16 cellular contexts compared by ENCODE assay signal in genomic region chr10:29820890-29821398, GRCh38.
DNase-seq lines count a peak whose midpoint lies in the region; ATAC-seq and TF ChIP-seq lines count a peak whose summit lies in the region.
"Had no signal": no experiment of that assay in that cellular context is flagged by ENCODE, and none has a peak within 500 bp of the region (broad histone marks: within the 10 kb centered on the region; RNA-seq: fewer than 3 reads in every experiment).

No MANE protein-coding gene starts in this region.

- no peak overlapping the region for H3K4me3 ChIP-seq in HCT116 (replicated peaks in 1 of 2; ENCODE audit: low read depth in 1 of 2, low read length in 2 of 2)
- no peak overlapping the region for H3K4me3 ChIP-seq in neuronal stem cell (ENCODE audit: low read length in 2 of 2)
- no peak overlapping the region for H3K4me3 ChIP-seq in thyroid gland (replicated peaks in 1 of 3)

- no peak overlapping the region for H3K14ac ChIP-seq in neuronal stem cell (ENCODE audit: low read length)

- H3K18ac ChIP-seq in neuronal stem cell (ENCODE audit: low read length): peak overlapping the region; percentile 52

- H4K91ac ChIP-seq in neuronal stem cell (ENCODE audit: low read depth, low read length, poor library complexity): no peak overlapping the region

- H3K27ac ChIP-seq in HCT116 (ENCODE audit: low read depth, low read length): no peak overlapping the region
- H3K27ac ChIP-seq in foreskin keratinocyte: no peak overlapping the region
- no peak overlapping the region for H3K27ac ChIP-seq in neuronal stem cell (replicated peaks; ENCODE audit: low read length)
- H3K27ac ChIP-seq in thyroid gland: peak overlapping the region in 2 of 3 donors; percentile 18 to 21
- H3K27ac ChIP-seq in CD4-positive, alpha-beta T cell (ENCODE audit: low read depth, low read length): no peak overlapping the region
- H3K27ac ChIP-seq: KMS-11 had no signal

- H3K4me1 ChIP-seq in HCT116 (ENCODE audit: control insufficient read depth in 1 of 2, insufficient read depth in 2 of 2, low read length in 2 of 2) (peaks cover 0 to 6% of the 10 kb centered on the region in 2 experiments; a peak in 1 of 4 replicates), foreskin keratinocyte (peaks cover 4% of the 10 kb centered on the region), neuronal stem cell (ENCODE audit: control insufficient read depth in 2 of 2, insufficient read depth in 1 of 2, low read depth in 1 of 2, low read length in 2 of 2) (peaks cover 0 to 1% of the 10 kb centered on the region in 2 donors), thyroid gland (peaks cover 20 to 21% of the 10 kb centered on the region in 2 donors)

- H3K4ac ChIP-seq in neuronal stem cell (ENCODE audit: low read length): no peak overlapping the region

- peaks cover 12% of the 10 kb centered on the region for H3K27me3 Mint-ChIP-seq in CD4-positive, alpha-beta T cell
- H3K27me3 Mint-ChIP-seq in effector memory CD8-positive, alpha-beta T cell: peaks cover 38 to 40% of the 10 kb centered on the region in 2 donors
- H3K27me3 Mint-ChIP-seq: stimulated activated naive CD8-positive, alpha-beta T cell treated with anti-CD3 and anti-CD28 coated beads, Interleukin-15, Interleukin-2, amounts not matched to agents 100 ng/mL and 50 ng/mL, for 24 hours had no signal

- no peaks in the 10 kb centered on the region for H3K36me3 Mint-ChIP-seq in CD4-positive, alpha-beta T cell (ENCODE audit: low read depth)
- H3K36me3 Mint-ChIP-seq in effector memory CD8-positive, alpha-beta T cell (ENCODE audit: insufficient read depth): no peaks in the 10 kb centered on the region
- H3K36me3 Mint-ChIP-seq: naive thymus-derived CD4-positive, alpha-beta T cell had no signal

- no peak overlapping the region for H2AK5ac ChIP-seq in neuronal stem cell (ENCODE audit: low read depth, low read length)

- peak overlapping the region; percentile 52 for H2BK15ac ChIP-seq in neuronal stem cell (ENCODE audit: low read length)

- H3K79me2 ChIP-seq in HCT116 (ENCODE audit: insufficient read depth, low read length): no peaks in the 10 kb centered on the region

- RAD21 ChIA-PET in HCT116 (lab: Charles Lee; ENCODE audit: low non-redundant PET in 1 of 2, low total read pairs in 2 of 2, uncharacterized antibody in 2 of 2, unreplicated experiment in 2 of 2): no interaction called here

- H3K9me3 ChIP-seq in HCT116 (ENCODE audit: control insufficient read depth in 1 of 2, insufficient read depth in 1 of 2, low read depth in 1 of 2, low read length in 2 of 2): no peaks in the 10 kb centered on the region
- H3K9me3 ChIP-seq in neuronal stem cell (replicated peaks in 1 of 2; ENCODE audit: control insufficient read depth in 2 of 2, insufficient read depth in 1 of 2, low read depth in 1 of 2, low read length in 2 of 2): no peaks in the 10 kb centered on the region
- H3K9me3 ChIP-seq in thyroid gland: no peaks in the 10 kb centered on the region
- H3K9me3 ChIP-seq in CD4-positive, alpha-beta T cell (ENCODE audit: control insufficient read depth, low read length): no peaks in the 10 kb centered on the region

- H3K27me3 ChIP-seq in HCT116 (ENCODE audit: insufficient read depth, low read length): no peaks in the 10 kb centered on the region
- peaks cover 6% of the 10 kb centered on the region for H3K27me3 ChIP-seq in foreskin keratinocyte
- H3K27me3 ChIP-seq in neuronal stem cell (ENCODE audit: control insufficient read depth in 3 of 3, insufficient read depth in 3 of 3, low read depth in 1 of 3, low read length in 3 of 3): no peaks in the 10 kb centered on the region
- no peaks in the 10 kb centered on the region for H3K27me3 ChIP-seq in thyroid gland
- no peaks in the 10 kb centered on the region for H3K27me3 ChIP-seq in CD4-positive, alpha-beta T cell (ENCODE audit: control insufficient read depth, insufficient read depth, low read length)

- H3K4me1 Mint-ChIP-seq in CD4-positive, alpha-beta T cell (ENCODE audit: low read depth): no peaks in the 10 kb centered on the region
- H3K4me1 Mint-ChIP-seq in effector memory CD8-positive, alpha-beta T cell (ENCODE audit: low read depth in 2 of 2): no peaks in the 10 kb centered on the region
- H3K4me1 Mint-ChIP-seq: naive thymus-derived CD4-positive, alpha-beta T cell had no signal

- DNase-seq in HCT116 (ENCODE audit: low read depth, low spot score): no peak
- DNase-seq in foreskin keratinocyte: no peak
- DNase-seq in neuronal stem cell (ENCODE audit: low spot score): no peak
- peak; percentile 54 to 68 for DNase-seq in thyroid gland
- no peak for DNase-seq in CD4-positive, alpha-beta T cell
- no peak for DNase-seq in NCI-H2196 treated with DMSO at 0.1 percent for 48 hours (lab: John Stamatoyannopoulos, UW; ENCODE audit: unreplicated experiment)
- DNase-seq in effector memory CD8-positive, alpha-beta T cell: no peak
- no peak for DNase-seq in activated naive CD4-positive, alpha-beta T cell (lab: John Stamatoyannopoulos, UW)
- DNase-seq: activated CD4-positive, CD25-positive, alpha-beta regulatory T cell; activated CD8-positive, alpha-beta memory T cell treated with anti-CD3 and anti-CD28 coated beads for 24 hours; amniotic stem cell; naive thymus-derived CD4-positive, alpha-beta T cell; NCI-H1092; NCI-H524 treated with DMSO at 0.1 percent for 48 hours had no signal

- ATAC-seq in HCT116 (0 out of 2 replicates have a peak, but pooled peaks have one; percentile 49), foreskin keratinocyte (peak; percentile 35)
- no peak for ATAC-seq in CD4-positive, alpha-beta T cell (ENCODE audit: poor library complexity)
- no peak for ATAC-seq in effector memory CD8-positive, alpha-beta T cell (replicated peaks)
- ATAC-seq: naive thymus-derived CD4-positive, alpha-beta T cell had no signal

- H3K36me3 ChIP-seq in HCT116 (ENCODE audit: control insufficient read depth in 1 of 2, insufficient read depth in 2 of 2, low read length in 2 of 2): no peaks in the 10 kb centered on the region
- no peaks in the 10 kb centered on the region for H3K36me3 ChIP-seq in neuronal stem cell (replicated peaks in 1 of 2; ENCODE audit: control insufficient read depth in 2 of 2, insufficient read depth in 2 of 2, low read length in 2 of 2)
- H3K36me3 ChIP-seq in thyroid gland: no peaks in the 10 kb centered on the region

- H3K9me2 ChIP-seq in HCT116 (ENCODE audit: insufficient read depth): no peaks in the 10 kb centered on the region

- no CpG with 5 or more reads among the region's 14 CpGs for WGBS in neuronal stem cell (ENCODE audit: extremely low coverage in 2 of 2, insufficient read length in 2 of 2, insufficient replicate concordance in 1 of 2), 2 donors
- WGBS in thyroid gland, 2 donors: 47% methylated on average over 14 of the region's 14 CpGs; no CpG with 5 or more reads in 1 of the 2 donors

- H4K20me1 ChIP-seq in HCT116 (ENCODE audit: insufficient read depth): no peaks in the 10 kb centered on the region

- POLR2A ChIA-PET in HCT116 (lab: Charles Lee): no interaction called here
- POLR2A ChIA-PET in CD4-positive, alpha-beta T cell (lab: Charles Lee): no interaction called here

- no peak overlapping the region for H3K27ac Mint-ChIP-seq in CD4-positive, alpha-beta T cell
- H3K27ac Mint-ChIP-seq in effector memory CD8-positive, alpha-beta T cell: no peak overlapping the region
- H3K27ac Mint-ChIP-seq: naive thymus-derived CD4-positive, alpha-beta T cell; stimulated activated naive CD8-positive, alpha-beta T cell treated with anti-CD3 and anti-CD28 coated beads, Interleukin-15, Interleukin-2, amounts not matched to agents 100 ng/mL and 50 ng/mL, for 24 hours had no signal

- no peak overlapping the region for H4K8ac ChIP-seq in neuronal stem cell (ENCODE audit: low read depth, low read length)

- no peaks in the 10 kb centered on the region for H3K79me1 ChIP-seq in neuronal stem cell (ENCODE audit: low read depth, low read length)

- H2BK5ac ChIP-seq in neuronal stem cell (ENCODE audit: low read length): no peak overlapping the region

- no peak overlapping the region for H3K4me2 ChIP-seq in HCT116 (ENCODE audit: low read length)
- H3K4me2 ChIP-seq in neuronal stem cell (ENCODE audit: insufficient read depth, low read length, poor library complexity, severe bottlenecking): no peak overlapping the region
- H3K4me2 ChIP-seq: KMS-11 had no signal

- intact Hi-C loops in HCT116 (cut with micrococcal nuclease): no loop called here
- intact Hi-C loops in thyroid gland (cut with DNase I): no loop called here
- intact Hi-C loops in CD4-positive, alpha-beta T cell (cut with DNase I, micrococcal nuclease): no loop called here

- CTCF ChIA-PET in HCT116 (lab: Charles Lee): interaction anchor here (0.5 to 1.1 kb wide), 2 partner anchors 37 to 1412 kb away, joined by 3 read pairs; no protein-coding TSS in a partner anchor
- CTCF ChIA-PET in CD4-positive, alpha-beta T cell (lab: Charles Lee): no interaction called here

- no peak overlapping the region for H3K4me3 Mint-ChIP-seq in CD4-positive, alpha-beta T cell
- H3K4me3 Mint-ChIP-seq in effector memory CD8-positive, alpha-beta T cell: no peak overlapping the region
- H3K4me3 Mint-ChIP-seq: naive thymus-derived CD4-positive, alpha-beta T cell; stimulated activated naive CD8-positive, alpha-beta T cell treated with anti-CD3 and anti-CD28 coated beads, Interleukin-15, Interleukin-2, amounts not matched to agents 100 ng/mL and 50 ng/mL, for 24 hours had no signal

- H3K9me3 Mint-ChIP-seq in CD4-positive, alpha-beta T cell: no peaks in the 10 kb centered on the region
- no peaks in the 10 kb centered on the region for H3K9me3 Mint-ChIP-seq in effector memory CD8-positive, alpha-beta T cell
- H3K9me3 Mint-ChIP-seq: naive thymus-derived CD4-positive, alpha-beta T cell; stimulated activated naive CD8-positive, alpha-beta T cell treated with anti-CD3 and anti-CD28 coated beads, Interleukin-15, Interleukin-2, amounts not matched to agents 100 ng/mL and 50 ng/mL, for 24 hours had no signal

- TF ChIP-seq POLR2A in HCT116 (IDR thresholded peaks at IDR 0.05; ENCODE audit: borderline replicate concordance, extremely low read depth, insufficient read depth, insufficient read length): no peak
- TF ChIP-seq POLR2A in thyroid gland (IDR thresholded peaks at IDR 0.05): peak in 1 of 2 donors; percentile 8

- no peak overlapping the region for H2BK120ac ChIP-seq in neuronal stem cell (ENCODE audit: low read depth, low read length)

- TF ChIP-seq CTCF in HCT116 (IDR thresholded peaks at IDR 0.05 in 2 of 3, conservative IDR thresholded peaks at IDR 0.05 in 1 of 3; ENCODE audit: borderline replicate concordance in 1 of 3, insufficient read depth in 1 of 3, low read depth in 2 of 3, low read length in 2 of 3): no peak
- no peak for TF ChIP-seq CTCF in foreskin keratinocyte (conservative IDR thresholded peaks at IDR 0.05)
- no peak for TF ChIP-seq CTCF in thyroid gland (IDR thresholded peaks at IDR 0.05)
- TF ChIP-seq CTCF in CD4-positive, alpha-beta T cell (IDR thresholded peaks at IDR 0.05): no peak

- TF ChIP-seq RAD21 in HCT116 (IDR thresholded peaks at IDR 0.05; ENCODE audit: low read depth): no peak

- H3K9ac ChIP-seq in HCT116 (ENCODE audit: low read length) (no peak overlapping the region), neuronal stem cell (ENCODE audit: low read depth, low read length, poor library complexity) (peak overlapping the region; percentile 1)
- H3K9ac ChIP-seq: KMS-11 had no signal

- no TSS peak for BruUV-seq in HCT116 (replicated peaks; lab: Mats Ljungman, UMichigan)

- no peak overlapping the region for H2BK12ac ChIP-seq in neuronal stem cell (ENCODE audit: low read length)

- H3K23ac ChIP-seq in neuronal stem cell (ENCODE audit: low read depth, low read length, poor library complexity): no peak overlapping the region

- H2AFZ ChIP-seq in HCT116 (ENCODE audit: low read depth, low read length, poor library complexity, severe bottlenecking): no peak overlapping the region
- no peak overlapping the region for H2AFZ ChIP-seq in neuronal stem cell (ENCODE audit: low read length)

Comparison
In these comparisons a context has a peak if more than half of its experiments do, and no peak if none do; other contexts are left out.
1. ATAC-seq: peak in HCT116 (single experiment) and foreskin keratinocyte (single experiment); none in CD4-positive, alpha-beta T cell (single experiment) and effector memory CD8-positive, alpha-beta T cell (single experiment).
2. DNase-seq: peak in thyroid gland (2 of 2); none in HCT116 (single experiment), foreskin keratinocyte (0 of 2), neuronal stem cell (single experiment), CD4-positive, alpha-beta T cell (0 of 10), NCI-H2196 treated with DMSO at 0.1 percent for 48 hours (single experiment), effector memory CD8-positive, alpha-beta T cell (0 of 3) and activated naive CD4-positive, alpha-beta T cell (0 of 4).
3. H3K27ac ChIP-seq: peak in thyroid gland (2 of 3); none in HCT116 (single experiment), foreskin keratinocyte (single experiment), neuronal stem cell (single experiment) and CD4-positive, alpha-beta T cell (single experiment).